29 cellular contexts compared by ENCODE assay signal in genomic region chr20:19487420-19487819, GRCh38.
"Had no signal": no experiment of that assay in that cellular context is flagged by ENCODE, and none has a peak within 500 bp of the region (broad histone marks: within the 10 kb centered on the region; RNA-seq: fewer than 3 reads in every experiment).

No MANE protein-coding gene starts in this region.

- H3K36me3 ChIP-seq: adrenal gland, brain microvascular endothelial cell, breast epithelium had no signal

- H3K4me3 ChIP-seq: adrenal gland, body of pancreas, breast epithelium had no signal

- ATAC-seq: activated CD8-positive, alpha-beta T cell treated with anti-CD3 and anti-CD28 coated beads for 36 hours; activated naive CD8-positive, alpha-beta T cell treated with anti-CD3 and anti-CD28 coated beads, Interleukin-2, amount 50 U/mL, for 24 hours; activated T-cell treated with anti-CD3 and anti-CD28 coated beads, Interleukin-2, amount 50 U/mL, for 4 hours; activated T-cell treated with anti-CD3 and anti-CD28 coated beads, Interleukin-2, amount 50 U/mL, for 72 hours; activated T-helper 17 cell treated with anti-CD3 and anti-CD28 coated beads, Interleukin-2, amount 50 U/mL, for 72 hours; body of pancreas had no signal

- H3K27ac ChIP-seq: adrenal gland, body of pancreas, brain microvascular endothelial cell, breast epithelium, VCaP had no signal

- H3K4me1 ChIP-seq: body of pancreas, breast epithelium had no signal

- DNase-seq: activated B cell treated with CpG ODN at 0.5 μM for 24 hours; activated CD4-positive, alpha-beta memory T cell treated with anti-CD3 and anti-CD28 coated beads for 36 hours; activated CD4-positive, alpha-beta T cell treated with anti-CD3 and anti-CD28 coated beads for 4 hours; activated CD4-positive, alpha-beta T cell treated with anti-CD3 and anti-CD28 coated beads, Interleukin-2, amount 10 ng/mL, durations not matched to agents 24 days and 14 days; activated CD4-positive, alpha-beta T cell treated with anti-CD3 and anti-CD28 coated beads, Interleukin-2, amount 50 U/mL, for 1 hour; activated CD4-positive, alpha-beta T cell treated with anti-CD3 and anti-CD28 coated beads, Interleukin-2, amount 50 U/mL, for 4 hours; activated CD4-positive, CD25-positive, alpha-beta regulatory T cell treated with anti-CD3 and anti-CD28 coated beads, Interleukin-2, amount 50 U/mL, for 72 hours; activated CD8-positive, alpha-beta memory T cell treated with anti-CD3 and anti-CD28 coated beads, Interleukin-2, amount 50 U/mL, for 4 hours; activated CD8-positive, alpha-beta T cell treated with anti-CD3 and anti-CD28 coated beads for 36 hours; activated effector memory CD4-positive, alpha-beta T cell treated with anti-CD3 and anti-CD28 coated beads, Interleukin-2, amount 50 U/mL, for 16 hours; activated naive CD4-positive, alpha-beta T cell treated with anti-CD3 and anti-CD28 coated beads, Interleukin-2, amount 10 ng/mL, durations not matched to agents 7 days and 5 days; activated naive CD4-positive, alpha-beta T cell treated with Interleukin-2 at 50 U/mL for 16 hours; activated naive CD8-positive, alpha-beta T cell treated with anti-CD3 and anti-CD28 coated beads, Interleukin-2, amount 10 ng/mL, durations not matched to agents 7 days and 5 days; activated naive CD8-positive, alpha-beta T cell treated with anti-CD3 and anti-CD28 coated beads, Interleukin-2, amount 50 U/mL, for 24 hours; activated T-cell treated with anti-CD3 and anti-CD28 coated beads for 4 hours; activated T-cell treated with anti-CD3 and anti-CD28 coated beads, Interleukin-2, amount 50 U/mL, for 1 hour; activated T-cell treated with anti-CD3 and anti-CD28 coated beads, Interleukin-2, amount 50 U/mL, for 4 hours; activated T-cell treated with anti-CD3 and anti-CD28 coated beads, Interleukin-2, amount 50 U/mL, for 72 hours; adrenal gland; amniotic stem cell; aorta; body of pancreas; brain microvascular endothelial cell; central memory CD4-positive, alpha-beta T cell; T-helper 2 cell; T-helper 9 cell had no signal

- H3K27me3 ChIP-seq: adrenal gland, brain microvascular endothelial cell, breast epithelium had no signal

- H3K9me3 ChIP-seq: adrenal gland, body of pancreas, breast epithelium had no signal
